ENCODE assay signal across 23 cellular contexts in genomic region chr11:129710423-129710822, GRCh38.
"Had no signal": no experiment of that assay in that cellular context is flagged by ENCODE, and none has a peak within 500 bp of the region (broad histone marks: within the 10 kb centered on the region; RNA-seq: fewer than 3 reads in every experiment).

No MANE protein-coding gene starts in this region.

- H3K27me3 Mint-ChIP-seq: activated B cell treated with CpG ODN at 0.5 μM for 24 hours had no signal

- H3K4me1 Mint-ChIP-seq: activated B cell treated with CpG ODN at 0.5 μM for 24 hours; activated CD4-positive, alpha-beta T cell treated with anti-CD3 and anti-CD28 coated beads for 36 hours; natural killer cell; neural progenitor cell had no signal

- H3K4me3 Mint-ChIP-seq: activated B cell treated with CpG ODN at 0.5 μM for 24 hours; activated CD4-positive, alpha-beta T cell treated with anti-CD3 and anti-CD28 coated beads for 36 hours; activated CD8-positive, alpha-beta T cell treated with anti-CD3 and anti-CD28 coated beads, Interleukin-2, amount 10 ng/mL, durations not matched to agents 7 days and 5 days; effector memory CD8-positive, alpha-beta T cell; natural killer cell; neural progenitor cell; T-helper 2 cell treated with Interferon-gamma antibody and Interleukin-4, amounts not matched to agents 5 μg/mL and 100 μg/mL, for 36 hours had no signal

- H3K27ac Mint-ChIP-seq: activated B cell treated with CpG ODN at 0.5 μM for 24 hours; activated CD4-positive, alpha-beta T cell treated with anti-CD3 and anti-CD28 coated beads for 36 hours; activated CD8-positive, alpha-beta T cell treated with anti-CD3 and anti-CD28 coated beads, Interleukin-2, amount 10 ng/mL, durations not matched to agents 7 days and 5 days; effector memory CD8-positive, alpha-beta T cell; natural killer cell; neural progenitor cell; T-helper 2 cell treated with Interferon-gamma antibody and Interleukin-4, amounts not matched to agents 5 μg/mL and 100 μg/mL, for 36 hours had no signal

- H3K9me3 Mint-ChIP-seq: activated B cell treated with CpG ODN at 0.5 μM for 24 hours; effector memory CD8-positive, alpha-beta T cell; natural killer cell; T-helper 2 cell treated with Interferon-gamma antibody and Interleukin-4, amounts not matched to agents 5 μg/mL and 100 μg/mL, for 36 hours had no signal

- ATAC-seq: activated CD4-positive, alpha-beta T cell treated with anti-CD3 and anti-CD28 coated beads for 36 hours; activated CD8-positive, alpha-beta T cell treated with anti-CD3 and anti-CD28 coated beads, Interleukin-2, amount 10 ng/mL, durations not matched to agents 7 days and 5 days; effector memory CD8-positive, alpha-beta T cell; esophagus mucosa; left lung; lower lobe of right lung; natural killer cell had no signal

- DNase-seq: activated B cell treated with CpG ODN at 0.5 μM for 24 hours; activated CD4-positive, alpha-beta T cell treated with anti-CD3 and anti-CD28 coated beads for 36 hours; activated CD8-positive, alpha-beta T cell treated with anti-CD3 and anti-CD28 coated beads, Interleukin-2, amount 10 ng/mL, durations not matched to agents 7 days and 5 days; activated gamma-delta T cell; activated naive CD4-positive, alpha-beta T cell treated with anti-CD3 and anti-CD28 coated beads, Interleukin-2, amount 50 U/mL, for 16 hours; amniotic stem cell; brain microvascular endothelial cell; cortex of kidney; effector memory CD8-positive, alpha-beta T cell; foreskin fibroblast; left lung; lower lobe of right lung; mesenchymal stem cell; natural killer cell; posterior cingulate gyrus; stimulated activated CD4-positive, alpha-beta T cell treated with anti-CD3 and anti-CD28 coated beads, Interleukin-15, amount 100 ng/mL, for 24 hours; stimulated activated CD4-positive, alpha-beta T cell treated with anti-CD3 and anti-CD28 coated beads, Interleukin-2, amount 100 ng/mL, for 24 hours; stimulated activated naive CD4-positive, alpha-beta T cell; T-helper 1 cell; upper lobe of left lung had no signal

- H3K36me3 Mint-ChIP-seq: natural killer cell, neural progenitor cell had no signal
